16 cellular contexts compared by ENCODE assay signal in the genomic region with DNA sequence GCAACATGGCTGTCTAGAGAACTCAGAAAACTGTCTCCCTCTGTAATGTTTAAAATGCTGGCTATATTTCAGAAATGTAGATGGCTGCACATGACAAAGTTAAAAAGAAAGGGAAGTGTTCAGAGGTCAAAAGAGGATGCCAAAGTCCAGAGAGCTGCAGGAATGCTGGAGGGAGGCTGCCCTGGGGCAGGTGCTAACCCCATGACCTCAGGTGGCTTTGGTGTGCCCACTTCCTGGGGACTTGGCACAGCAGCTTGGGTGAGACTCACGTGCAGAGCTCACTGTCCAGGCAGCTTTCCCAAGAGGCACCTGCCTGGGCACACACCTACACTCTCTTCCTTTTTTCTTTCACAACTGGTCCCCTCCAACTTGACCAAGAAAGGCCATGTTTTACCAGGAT.
"Had no signal": no experiment of that assay in that cellular context is flagged by ENCODE, and none has a peak within 500 bp of the region (broad histone marks: within the 10 kb centered on the region; RNA-seq: fewer than 3 reads in every experiment).

No MANE protein-coding gene starts in this region.

- DNase-seq: activated naive CD4-positive, alpha-beta T cell; activated naive CD8-positive, alpha-beta T cell treated with anti-CD3 and anti-CD28 coated beads, Interleukin-2, amount 10 ng/mL, durations not matched to agents 7 days and 5 days; anterior cingulate cortex; dermis blood vessel endothelial cell; left ventricle myocardium inferior; stimulated activated CD4-positive, alpha-beta T cell treated with anti-CD3 and anti-CD28 coated beads, Interleukin-15, amount 100 ng/mL, for 24 hours; stimulated activated CD4-positive, alpha-beta T cell treated with anti-CD3 and anti-CD28 coated beads, Interleukin-4, amount 100 ng/mL, for 1 hour; stimulated activated naive CD4-positive, alpha-beta T cell treated with Interleukin-2 at 50 U/mL for 16 hours; substantia nigra; SW 1271; transverse colon had no signal

- H2AFZ ChIP-seq: hepatocyte had no signal

- H3K79me2 ChIP-seq: hepatocyte had no signal

- FAIRE-seq: bronchial epithelial cell had no signal

- H3K27me3 ChIP-seq: hepatocyte, right atrium auricular region, transverse colon had no signal

- H3K9me3 ChIP-seq: right atrium auricular region, transverse colon had no signal

- H3K27ac ChIP-seq: skin epidermis had no signal

- H3K36me3 ChIP-seq: left ventricle myocardium inferior, right atrium auricular region, transverse colon had no signal

- H3K4me2 ChIP-seq: hepatocyte had no signal

- H3K4me3 ChIP-seq: hepatocyte, left ventricle myocardium inferior, right atrium auricular region, skin epidermis, transverse colon had no signal

- ATAC-seq: activated CD4-positive, CD25-positive, alpha-beta regulatory T cell treated with anti-CD3 and anti-CD28 coated beads, Interleukin-2, amount 50 U/mL, for 24 hours had no signal
